Comparison of ENCODE assay signal across 11 cellular contexts in the genomic region with DNA sequence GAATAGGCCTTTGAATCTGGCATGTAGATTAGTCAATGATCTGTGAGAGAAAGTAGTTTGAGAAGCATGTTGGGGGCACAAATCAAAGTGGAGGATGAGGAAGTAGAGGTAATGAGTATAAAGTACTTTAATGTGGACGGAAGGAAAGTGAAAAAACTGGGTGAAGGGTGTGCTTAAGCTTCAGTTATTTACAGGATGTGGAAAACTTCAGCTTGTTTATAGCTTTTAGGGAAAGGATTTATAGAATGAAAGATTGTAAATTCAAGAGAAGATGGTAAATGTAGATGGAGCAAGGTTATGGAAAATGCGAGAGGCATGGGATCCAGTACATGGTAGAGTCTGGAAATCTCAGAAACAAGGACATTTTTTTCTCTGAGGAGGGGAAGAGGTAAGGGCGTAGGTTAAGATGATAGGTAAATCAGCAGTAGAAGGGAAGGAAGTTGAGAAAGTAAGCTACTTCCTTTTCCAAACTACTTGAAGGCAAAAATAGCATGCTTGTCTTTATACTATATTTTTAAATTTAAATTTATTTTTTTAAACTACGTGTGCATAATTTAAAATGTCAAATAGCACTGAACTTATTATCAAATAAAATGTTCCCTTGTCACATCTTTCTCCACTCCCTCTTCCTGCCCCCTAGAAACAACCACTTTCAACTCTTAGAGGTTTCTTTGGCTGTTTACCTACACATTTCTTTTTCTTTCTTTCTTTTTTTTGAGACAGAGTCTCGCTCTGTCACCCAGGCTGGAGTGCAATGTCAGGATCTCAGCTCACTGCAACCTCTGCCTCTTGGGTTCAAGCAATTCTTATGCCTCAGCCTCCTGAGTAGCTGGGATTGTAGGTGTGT. TPM values are rescaled to one million over a fixed set of nuclear protein-coding genes. Genes with fewer than 3 reads are reported as not detected.
DNase-seq lines count a peak whose midpoint lies in the region; ATAC-seq, FAIRE-seq and TF ChIP-seq lines count a peak whose summit lies in the region.
"Had no signal": no experiment of that assay in that cellular context is flagged by ENCODE, and none has a peak within 500 bp of the region (broad histone marks: within the 10 kb centered on the region; RNA-seq: fewer than 3 reads in every experiment).

No MANE protein-coding gene starts in this region.

- no peaks in the 10 kb centered on the region for H3K9me3 Mint-ChIP-seq in GM23338

- H3K27ac Mint-ChIP-seq in GM23338, result 0 out of 2 replicates have a peak overlapping the region, but pooled peaks have one; percentile 46

- 0 out of 2 replicates have a peak, but pooled peaks cover 6% of the 10 kb centered on the region for H3K4me1 ChIP-seq in GM23338 (ENCODE audit: insufficient read depth)
- H3K4me1 ChIP-seq in duodenal mucosa (ENCODE audit: control insufficient read depth in 1 of 2, insufficient read depth in 2 of 2, low read length in 2 of 2), result peaks cover 7 to 26% of the 10 kb centered on the region in 2 donors
- H3K4me1 ChIP-seq in small intestine (ENCODE audit: control insufficient read depth in 2 of 2, insufficient read depth in 1 of 2, low read depth in 1 of 2, low read length in 1 of 2), result peaks cover 0 to 4% of the 10 kb centered on the region in 2 donors

- H3K9ac ChIP-seq in duodenal mucosa (ENCODE audit: low read depth in 1 of 2, low read length in 2 of 2), result peak overlapping the region in 1 of 2 donors; percentile 52

- no peak for ATAC-seq in GM23338
- no peak for ATAC-seq in GM18870 (IDR thresholded peaks at IDR 0.05; ENCODE audit: unreplicated experiment)
- ATAC-seq: SK-N-SH treated with all-trans-retinoic acid at 6 μM for 48 hours had no signal

- H2AFZ ChIP-seq in GM23338, result no peak overlapping the region

- no peak overlapping the region for H3K4me3 Mint-ChIP-seq in GM23338

- H4K20me1 ChIP-seq in GM23338 (replicated peaks; ENCODE audit: insufficient read depth), result peaks cover 29% of the 10 kb centered on the region

- no peak for TF ChIP-seq POLR2A in H54 (IDR thresholded peaks at IDR 0.05; ENCODE audit: low read depth, low read length)

- H3K36me3 Mint-ChIP-seq in GM23338 (ENCODE audit: low read depth), result no peaks in the 10 kb centered on the region

- no peak for FAIRE-seq in small intestine (lab: Jason Lieb, UNC)
- no peak for FAIRE-seq in H54 (lab: Jason Lieb, UNC)
- FAIRE-seq: colon had no signal

- 41 to 46% (median 45%) methylated on average over 5 of the region's 5 CpGs for WGBS in small intestine, 3 donors

- H3K9me3 ChIP-seq in duodenal mucosa (ENCODE audit: control insufficient read depth in 1 of 2, low read length in 2 of 2) (no peaks in the 10 kb centered on the region), small intestine (ENCODE audit: control insufficient read depth, low read depth) (no peaks in the 10 kb centered on the region)
- H3K9me3 ChIP-seq: suprapubic skin had no signal

- H3K4me3 ChIP-seq in GM23338 (no peak overlapping the region), duodenal mucosa (ENCODE audit: low read depth in 1 of 2, low read length in 2 of 2) (peak overlapping the region in 1 of 2 donors; percentile 6), small intestine (ENCODE audit: low read depth in 1 of 2, low read length in 2 of 2) (peak overlapping the region in 1 of 2 donors; percentile 23)
- H3K4me3 ChIP-seq: suprapubic skin had no signal

- H3K36me3 ChIP-seq in GM23338 (ENCODE audit: insufficient read depth), result no peaks in the 10 kb centered on the region
- no peaks in the 10 kb centered on the region for H3K36me3 ChIP-seq in duodenal mucosa (ENCODE audit: control insufficient read depth in 1 of 2, insufficient read depth in 2 of 2, low read length in 2 of 2)
- H3K36me3 ChIP-seq in small intestine (ENCODE audit: control insufficient read depth in 2 of 2, insufficient read depth in 2 of 2, low read length in 2 of 2), result no peaks in the 10 kb centered on the region
- H3K36me3 ChIP-seq: suprapubic skin had no signal

- H3K4me1 Mint-ChIP-seq in GM23338, result peaks cover 14% of the 10 kb centered on the region

- no peak overlapping the region for H3K4me2 ChIP-seq in GM23338

- no peak for TF ChIP-seq CTCF in GM23338 (conservative IDR thresholded peaks at IDR 0.05; ENCODE audit: low read depth in 2 of 2)

- H3K9me2 ChIP-seq in GM23338 (ENCODE audit: insufficient read depth), result no peaks in the 10 kb centered on the region

- no peaks in the 10 kb centered on the region for H3F3A ChIP-seq in GM23338 (replicated peaks; ENCODE audit: low read depth)

- DNase-seq in GM23338 (ENCODE audit: low spot score), result no peak
- DNase-seq in NOMO-1 treated with DMSO at 0.1 percent for 48 hours (lab: John Stamatoyannopoulos, UW; ENCODE audit: unreplicated experiment), result peak; percentile 28
- peak; percentile 48 for DNase-seq in small intestine
- no peak for DNase-seq in DMS153 (lab: John Stamatoyannopoulos, UW)
- DNase-seq in H54 (ENCODE audit: insufficient read length, low spot score), result no peak
- no peak for DNase-seq in NCI-H82 (lab: John Stamatoyannopoulos, UW)

- H3K79me2 ChIP-seq in GM23338 (replicated peaks; ENCODE audit: insufficient read depth), result peaks cover 99% of the 10 kb centered on the region

- no peaks in the 10 kb centered on the region for H3K27me3 ChIP-seq in GM23338 (ENCODE audit: insufficient read depth)
- H3K27me3 ChIP-seq in duodenal mucosa (ENCODE audit: control insufficient read depth in 1 of 2, insufficient read depth in 2 of 2, low read length in 2 of 2), result no peaks in the 10 kb centered on the region
- H3K27me3 ChIP-seq in small intestine (ENCODE audit: control insufficient read depth in 2 of 2, insufficient read depth in 2 of 2, low read length in 2 of 2), result no peaks in the 10 kb centered on the region
- H3K27me3 ChIP-seq: suprapubic skin had no signal

- no peaks in the 10 kb centered on the region for H3K27me3 Mint-ChIP-seq in GM23338 (ENCODE audit: insufficient read depth, low read depth, poor library complexity)

- H3K27ac ChIP-seq in GM23338 (ENCODE audit: low read depth), result no peak overlapping the region
- peak overlapping the region; percentile 4 for H3K27ac ChIP-seq in duodenal mucosa (ENCODE audit: low read depth, low read length)
- H3K27ac ChIP-seq in small intestine (ENCODE audit: low read depth in 1 of 2, low read length in 1 of 2), result peak overlapping the region; percentile 46 to 73
- H3K27ac ChIP-seq: suprapubic skin had no signal

TF ChIP-seq in GM23338, 12 proteins besides CTCF, POLR2A, EP300 and RAD21:
- TF ChIP-seq JUNB (IDR thresholded peaks at IDR 0.05; ENCODE audit: unreplicated experiment) (no peak), NANOG (IDR thresholded peaks at IDR 0.05; ENCODE audit: borderline replicate concordance) (no peak), ZNF114 (CRISPR knock-in tag; IDR thresholded peaks at IDR 0.05) (no peak), EZH2 (IDR thresholded peaks at IDR 0.05; ENCODE audit: low read depth, unreplicated experiment) (no peak), EZH2phosphoT487 (IDR thresholded peaks at IDR 0.05; ENCODE audit: unreplicated experiment) (no peak)
- TF ChIP-seq, protein P1, sequence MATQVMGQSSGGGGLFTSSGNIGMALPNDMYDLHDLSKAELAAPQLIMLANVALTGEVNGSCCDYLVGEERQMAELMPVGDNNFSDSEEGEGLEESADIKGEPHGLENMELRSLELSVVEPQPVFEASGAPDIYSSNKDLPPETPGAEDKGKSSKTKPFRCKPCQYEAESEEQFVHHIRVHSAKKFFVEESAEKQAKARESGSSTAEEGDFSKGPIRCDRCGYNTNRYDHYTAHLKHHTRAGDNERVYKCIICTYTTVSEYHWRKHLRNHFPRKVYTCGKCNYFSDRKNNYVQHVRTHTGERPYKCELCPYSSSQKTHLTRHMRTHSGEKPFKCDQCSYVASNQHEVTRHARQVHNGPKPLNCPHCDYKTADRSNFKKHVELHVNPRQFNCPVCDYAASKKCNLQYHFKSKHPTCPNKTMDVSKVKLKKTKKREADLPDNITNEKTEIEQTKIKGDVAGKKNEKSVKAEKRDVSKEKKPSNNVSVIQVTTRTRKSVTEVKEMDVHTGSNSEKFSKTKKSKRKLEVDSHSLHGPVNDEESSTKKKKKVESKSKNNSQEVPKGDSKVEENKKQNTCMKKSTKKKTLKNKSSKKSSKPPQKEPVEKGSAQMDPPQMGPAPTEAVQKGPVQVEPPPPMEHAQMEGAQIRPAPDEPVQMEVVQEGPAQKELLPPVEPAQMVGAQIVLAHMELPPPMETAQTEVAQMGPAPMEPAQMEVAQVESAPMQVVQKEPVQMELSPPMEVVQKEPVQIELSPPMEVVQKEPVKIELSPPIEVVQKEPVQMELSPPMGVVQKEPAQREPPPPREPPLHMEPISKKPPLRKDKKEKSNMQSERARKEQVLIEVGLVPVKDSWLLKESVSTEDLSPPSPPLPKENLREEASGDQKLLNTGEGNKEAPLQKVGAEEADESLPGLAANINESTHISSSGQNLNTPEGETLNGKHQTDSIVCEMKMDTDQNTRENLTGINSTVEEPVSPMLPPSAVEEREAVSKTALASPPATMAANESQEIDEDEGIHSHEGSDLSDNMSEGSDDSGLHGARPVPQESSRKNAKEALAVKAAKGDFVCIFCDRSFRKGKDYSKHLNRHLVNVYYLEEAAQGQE (IDR thresholded peaks at IDR 0.05; ENCODE audit: unreplicated experiment), result no peak

RNA-seq across cellular contexts. Expression of gene FAM117B, which starts 8.5 kb away (rescaled TPM):
- total RNA-seq in GM23338 (2014; rRNA removed; shearing (Covaris generic)), result 23.0 and 24.7 TPM in 2 replicates
- polyA plus RNA-seq in GM23338 (2016; fragmentation: Nextera tagmentation; extraction: Ambion mirVana) (8.3 and 8.4 TPM in 2 replicates), small intestine (1 to 10 TPM; 1.4 to 4.0 (median 2.2) TPM)

Comparison
In these comparisons a context has a peak if more than half of its experiments do, and no peak if none do; other contexts are left out.
1. DNase-seq: peak in NOMO-1 treated with DMSO at 0.1 percent for 48 hours (single experiment) and small intestine (single experiment); none in GM23338 (single experiment), DMS153 (single experiment), H54 (single experiment) and NCI-H82 (single experiment).